ENCODE assay signal across 33 cellular contexts in genomic region chr5:73636408-73636807, GRCh38. TPM values are rescaled to one million over a fixed set of nuclear protein-coding genes. Genes with fewer than 3 reads are reported as not detected.
"Had no signal": no experiment of that assay in that cellular context is flagged by ENCODE, and none has a peak within 500 bp of the region (broad histone marks: within the 10 kb centered on the region; RNA-seq: fewer than 3 reads in every experiment).

No MANE protein-coding gene starts in this region.

- H3K9me3 ChIP-seq: MG63, SJSA1, SK-N-SH had no signal

- H3K36me3 ChIP-seq: SJSA1 had no signal

- H3K9ac ChIP-seq: SK-N-SH had no signal

- H3K27me3 ChIP-seq: MG63, SJSA1 had no signal

- FAIRE-seq: bronchial epithelial cell, TTC549 had no signal

- DNase-seq: activated CD4-positive, alpha-beta memory T cell treated with anti-CD3 and anti-CD28 coated beads, Interleukin-2, amount 10 ng/mL, durations not matched to agents 7 days and 5 days; activated CD4-positive, alpha-beta T cell treated with anti-CD3 and anti-CD28 coated beads for 36 hours; activated CD4-positive, alpha-beta T cell treated with anti-CD3 and anti-CD28 coated beads, Interleukin-2, amount 50 U/mL, for 1 hour; activated CD8-positive, alpha-beta memory T cell treated with anti-CD3 and anti-CD28 coated beads for 24 hours; activated CD8-positive, alpha-beta memory T cell treated with anti-CD3 and anti-CD28 coated beads, Interleukin-2, amount 10 ng/mL, durations not matched to agents 7 days and 5 days; activated CD8-positive, alpha-beta memory T cell treated with anti-CD3 and anti-CD28 coated beads, Interleukin-2, amount 50 U/mL, for 48 hours; activated effector memory CD4-positive, alpha-beta T cell treated with Interleukin-2 at 50 U/mL for 16 hours; activated naive CD4-positive, alpha-beta T cell treated with anti-CD3 and anti-CD28 coated beads, Interleukin-2, amount 10 ng/mL, durations not matched to agents 7 days and 5 days; activated naive CD8-positive, alpha-beta T cell treated with anti-CD3 and anti-CD28 coated beads, Interleukin-2, amount 50 U/mL, for 24 hours; activated T-cell treated with anti-CD3 and anti-CD28 coated beads, Interleukin-2, amount 50 U/mL, for 48 hours; anterior cingulate cortex; caudate nucleus; cerebellar nuclear complex; Karpas-422; MG63; NCI-H1092; NCI-H146; NCI-H187; NCI-H2029 treated with DMSO at 0.1 percent for 48 hours; NCI-H2107; NCI-H2171; NCI-H510A; NCI-H526; NCI-H748 treated with DMSO at 0.1 percent for 48 hours; NK-92 treated with Interleukin-12 subunit alpha and Interleukin-12 subunit beta, amount 100 ng/mL, for 24 hours; PC-3; SHP77 treated with DMSO at 0.1 percent for 48 hours; SK-N-SH had no signal

- ATAC-seq: activated CD4-positive, alpha-beta T cell treated with anti-CD3 and anti-CD28 coated beads for 36 hours; activated CD4-positive, CD25-positive, alpha-beta regulatory T cell treated with anti-CD3 and anti-CD28 coated beads, Interleukin-2, amount 50 U/mL, for 24 hours; activated CD8-positive, alpha-beta memory T cell treated with anti-CD3 and anti-CD28 coated beads, Interleukin-2, amount 10 ng/mL, durations not matched to agents 7 days and 5 days; activated naive CD8-positive, alpha-beta T cell treated with anti-CD3 and anti-CD28 coated beads, Interleukin-2, amount 50 U/mL, for 24 hours; PC-3; WTC11 had no signal

- H3K4me2 ChIP-seq: SK-N-SH had no signal

- H3K4me3 ChIP-seq: MG63, SJSA1 had no signal

RNA-seq across cellular contexts. Expression of gene ARHGEF28, which starts 10.4 kb away (rescaled TPM):
- total RNA-seq: activated CD4-positive, alpha-beta memory T cell treated with anti-CD3 and anti-CD28 coated beads, Interleukin-2, amount 10 ng/mL, durations not matched to agents 7 days and 5 days; activated CD8-positive, alpha-beta memory T cell treated with anti-CD3 and anti-CD28 coated beads, Interleukin-2, amount 10 ng/mL, durations not matched to agents 7 days and 5 days had no signal
